21 cellular contexts compared by ENCODE assay signal in the genomic region with DNA sequence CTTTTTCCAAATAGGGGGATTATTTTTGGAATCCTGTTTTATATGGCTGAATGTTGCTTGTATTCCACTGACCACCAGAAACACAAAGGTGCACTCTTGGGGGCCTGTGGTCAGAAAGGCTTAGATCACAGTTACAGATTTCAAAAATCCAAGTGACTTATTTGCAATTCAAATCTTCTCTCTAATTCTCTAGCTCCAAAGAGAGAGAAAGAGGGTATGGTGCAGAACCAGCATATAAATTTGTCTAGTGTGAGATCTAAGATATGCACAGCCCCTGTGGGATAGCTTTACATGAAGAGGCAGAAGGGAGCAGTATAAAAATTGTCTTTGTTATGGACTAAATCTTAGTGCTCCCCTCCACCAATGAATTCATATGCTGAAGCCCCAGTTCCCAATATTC.
DNase-seq lines count a peak whose midpoint lies in the region; ATAC-seq and TF ChIP-seq lines count a peak whose summit lies in the region.
"Had no signal": no experiment of that assay in that cellular context is flagged by ENCODE, and none has a peak within 500 bp of the region (broad histone marks: within the 10 kb centered on the region; RNA-seq: fewer than 3 reads in every experiment).

No MANE protein-coding gene starts in this region.

- no peak for ATAC-seq in HG02884 (IDR thresholded peaks at IDR 0.05; ENCODE audit: unreplicated experiment)
- ATAC-seq: A549; CD8-positive, alpha-beta T cell; GM12878 had no signal

- H3K27ac Mint-ChIP-seq in brain = peak overlapping the region in 3 of 5 experiments; percentile 2 to 88 (median 69)
- H3K27ac Mint-ChIP-seq: B cell; CD4-positive, alpha-beta T cell; CD8-positive, alpha-beta T cell had no signal

- no peaks in the 10 kb centered on the region for H3K27me3 Mint-ChIP-seq in brain
- H3K27me3 Mint-ChIP-seq: B cell; CD4-positive, alpha-beta T cell had no signal

- no peak overlapping the region for H3K4me3 ChIP-seq in BLaER1
- peak overlapping the region; percentile 49 for H3K4me3 ChIP-seq in Karpas-422 (ENCODE audit: low read length)
- H3K4me3 ChIP-seq: A549, GM12878 had no signal

- no peaks in the 10 kb centered on the region for H3K36me3 ChIP-seq in BLaER1
- H3K36me3 ChIP-seq in Karpas-422 (ENCODE audit: insufficient read depth, low read length) = peaks cover 18% of the 10 kb centered on the region

- no peaks in the 10 kb centered on the region for H3K36me3 Mint-ChIP-seq in brain
- H3K36me3 Mint-ChIP-seq: CD8-positive, alpha-beta T cell had no signal

- H3K4me1 ChIP-seq in BLaER1 (peaks cover 20% of the 10 kb centered on the region), Karpas-422 (ENCODE audit: low read length) (peaks cover 66% of the 10 kb centered on the region)
- H3K4me1 ChIP-seq: A549, Caco-2 had no signal

- H4K20me1 ChIP-seq in BLaER1 = no peaks in the 10 kb centered on the region
- H4K20me1 ChIP-seq in Karpas-422 (ENCODE audit: insufficient read depth, low read depth, low read length) = no peaks in the 10 kb centered on the region

- H3K27me3 ChIP-seq in BLaER1 = no peaks in the 10 kb centered on the region
- H3K27me3 ChIP-seq in Karpas-422 (ENCODE audit: low read length) = no peaks in the 10 kb centered on the region

- peak; percentile 93 for DNase-seq in Karpas-422
- DNase-seq in NCI-H526 treated with DMSO at 0.1 percent for 48 hours (lab: John Stamatoyannopoulos, UW) = peak; percentile 68
- DNase-seq in KBM-7 = no peak
- no peak for DNase-seq in DMS53 treated with DMSO at 0.1 percent for 48 hours (lab: John Stamatoyannopoulos, UW; ENCODE audit: unreplicated experiment)
- DNase-seq: AML-193; Caco-2; Calu3; CD4-positive, alpha-beta T cell; CD8-positive, alpha-beta T cell; DMS79; DND-41; EL; GDM1 had no signal

- no peak overlapping the region for H2AFZ ChIP-seq in Karpas-422 (ENCODE audit: low read length)

- H3K9me2 ChIP-seq in Karpas-422 (replicated peaks; ENCODE audit: insufficient read depth, low read length) = no peaks in the 10 kb centered on the region

- peaks cover 0 to 8% (median 3%) of the 10 kb centered on the region in 5 experiments for H3K9me3 Mint-ChIP-seq in brain
- H3K9me3 Mint-ChIP-seq: CD8-positive, alpha-beta T cell had no signal

- no peaks in the 10 kb centered on the region for H3K79me2 ChIP-seq in Karpas-422 (ENCODE audit: low read length)

- TF ChIP-seq CTCF in brain (conservative IDR thresholded peaks at IDR 0.05) = no peak

- H3K9ac ChIP-seq in BLaER1 (no peak overlapping the region), Karpas-422 (ENCODE audit: low read length) (peak overlapping the region; percentile 63)

- H3K4me3 Mint-ChIP-seq in brain = no peak overlapping the region
- H3K4me3 Mint-ChIP-seq: B cell; CD4-positive, alpha-beta T cell; CD8-positive, alpha-beta T cell had no signal

- no peak overlapping the region for H3K27ac ChIP-seq in BLaER1
- peak overlapping the region; percentile 99 for H3K27ac ChIP-seq in Karpas-422 (ENCODE audit: low read length)
- H3K27ac ChIP-seq: 22Rv1, A549, C4-2B had no signal

- H3K4me2 ChIP-seq in BLaER1 (peak overlapping the region; percentile 41; the same call in 1 of the 2 replicates), Karpas-422 (ENCODE audit: low read depth, low read length, poor library complexity, severe bottlenecking) (peak overlapping the region; percentile 77)
- H3K4me2 ChIP-seq: A549 had no signal

- H3K9me3 ChIP-seq in BLaER1 = no peaks in the 10 kb centered on the region
- H3K9me3 ChIP-seq in Karpas-422 (ENCODE audit: low read length) = peaks cover 14% of the 10 kb centered on the region
- H3K9me3 ChIP-seq: A549, Caco-2 had no signal

- peaks cover 42% of the 10 kb centered on the region for H3K4me1 Mint-ChIP-seq in brain
- H3K4me1 Mint-ChIP-seq: B cell had no signal

- in situ Hi-C loops in KBM-7 (cut with MboI; ENCODE audit: low pct_unique_long_range_greater_than_20kb, low sequenced_read_pairs) = no loop called here

Comparison
In these comparisons a context has a peak if more than half of its experiments do, and no peak if none do; other contexts are left out.
1. DNase-seq: peak in Karpas-422 (single experiment) and NCI-H526 treated with DMSO at 0.1 percent for 48 hours (single experiment); none in KBM-7 (single experiment) and DMS53 treated with DMSO at 0.1 percent for 48 hours (single experiment).